In the genomic region with DNA sequence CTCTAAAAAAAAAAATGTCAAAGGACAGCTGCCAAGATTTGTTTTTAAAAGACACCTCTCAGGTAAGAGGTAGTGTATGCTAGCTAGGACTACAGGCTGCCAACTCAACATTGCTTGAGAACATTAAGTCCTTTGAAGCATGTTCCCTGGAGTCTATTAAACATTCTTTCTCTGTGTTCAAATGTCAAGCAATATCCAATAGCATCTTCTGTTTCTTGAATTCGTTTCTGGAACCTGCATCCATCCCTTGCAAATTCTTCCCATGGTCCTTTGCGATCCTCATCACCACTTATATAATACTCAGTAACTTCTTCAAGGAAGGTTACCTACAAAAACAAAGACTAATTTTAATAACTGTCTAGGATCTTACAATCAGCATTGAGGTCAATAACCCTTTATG, we compare ENCODE assay signal across 9 cellular contexts. TPM values are rescaled to one million over a fixed set of nuclear protein-coding genes. Genes with fewer than 3 reads are reported as not detected.
DNase-seq lines count a peak whose midpoint lies in the region; ATAC-seq and TF ChIP-seq lines count a peak whose summit lies in the region.
"Had no signal": no experiment of that assay in that cellular context is flagged by ENCODE, and none has a peak within 500 bp of the region (broad histone marks: within the 10 kb centered on the region; RNA-seq: fewer than 3 reads in every experiment).

No MANE protein-coding gene starts in this region.

- ATAC-seq in GM23338 (no peak), HG03354 (IDR thresholded peaks at IDR 0.05; ENCODE audit: poor library complexity, severe bottlenecking, unreplicated experiment) (no peak), GM19351 (IDR thresholded peaks at IDR 0.05; ENCODE audit: unreplicated experiment) (no peak), GM19035 (IDR thresholded peaks at IDR 0.05; ENCODE audit: unreplicated experiment) (no peak)

- H3K27ac ChIP-seq in ACC112 (ENCODE audit: low read depth, low read length) (no peak overlapping the region), GM23338 (ENCODE audit: low read depth) (no peak overlapping the region)

- H4K20me1 ChIP-seq in GM23338 (replicated peaks; ENCODE audit: insufficient read depth): peaks cover 75% of the 10 kb centered on the region

- H3K4me2 ChIP-seq in GM23338: 0 out of 2 replicates have a peak overlapping the region, but pooled peaks have one; percentile 84

- TF ChIP-seq CTCF in GM23338 (conservative IDR thresholded peaks at IDR 0.05; ENCODE audit: low read depth in 2 of 2): no peak
- no peak for TF ChIP-seq CTCF in mesothelial cell of epicardium (IDR thresholded peaks at IDR 0.05; ENCODE audit: unreplicated experiment)

- H3K4me3 ChIP-seq in ACC112 (ENCODE audit: low read depth, low read length) (peak overlapping the region; percentile 99), GM23338 (0 out of 2 replicates have a peak overlapping the region, but pooled peaks have one; percentile 97)

- H3K9me2 ChIP-seq in GM23338 (ENCODE audit: insufficient read depth): no peaks in the 10 kb centered on the region

- peak overlapping the region; percentile 94; the same call in 2 of the 3 replicates for H3K4me3 Mint-ChIP-seq in GM23338
- H3K4me3 Mint-ChIP-seq in mesothelial cell of epicardium: peak overlapping the region; percentile 0

- DNase-seq in GM23338 (ENCODE audit: low spot score): no peak
- peak; percentile 9 for DNase-seq in amniotic epithelial cell (ENCODE audit: low read depth)
- DNase-seq in mesothelial cell of epicardium (ENCODE audit: low spot score in 2 of 2, unreplicated experiment in 2 of 2): no peak
- DNase-seq in OCI-M2 (lab: John Stamatoyannopoulos, UW; ENCODE audit: unreplicated experiment): no peak
- DNase-seq: stimulated activated CD4-positive, alpha-beta T cell treated with anti-CD3 and anti-CD28 coated beads, Interleukin-15, amount 100 ng/mL, for 24 hours had no signal

- H3K36me3 ChIP-seq in ACC112 (ENCODE audit: insufficient read depth, low read length): peaks cover 55% of the 10 kb centered on the region
- peaks cover 24% of the 10 kb centered on the region for H3K36me3 ChIP-seq in GM23338 (ENCODE audit: insufficient read depth)

- H3K4me1 Mint-ChIP-seq in GM23338 (no peaks in the 10 kb centered on the region; the same call in 2 of the 3 replicates), mesothelial cell of epicardium (peaks cover 35% of the 10 kb centered on the region)

- H3K4me1 ChIP-seq in ACC112 (ENCODE audit: control insufficient read depth, insufficient read depth, low read length, unreplicated experiment): peaks cover 11% of the 10 kb centered on the region
- peaks cover 5% of the 10 kb centered on the region for H3K4me1 ChIP-seq in GM23338 (ENCODE audit: insufficient read depth)

- no peak overlapping the region for H2AFZ ChIP-seq in ACC112 (ENCODE audit: low read length, unreplicated experiment)
- H2AFZ ChIP-seq in GM23338: no peak overlapping the region

- no peak overlapping the region for H3K27ac Mint-ChIP-seq in GM23338
- H3K27ac Mint-ChIP-seq in mesothelial cell of epicardium: no peak overlapping the region

- no peaks in the 10 kb centered on the region for H3K27me3 ChIP-seq in ACC112 (ENCODE audit: insufficient read depth, low read length)
- H3K27me3 ChIP-seq in GM23338 (ENCODE audit: insufficient read depth): no peaks in the 10 kb centered on the region

- peaks cover 4% of the 10 kb centered on the region; the same call in 1 of the 2 replicates for H3F3A ChIP-seq in GM23338 (replicated peaks; ENCODE audit: low read depth)

- H3K79me2 ChIP-seq in ACC112 (ENCODE audit: control insufficient read depth, insufficient read depth, low read length, unreplicated experiment): peaks cover 85% of the 10 kb centered on the region
- peaks cover 78% of the 10 kb centered on the region for H3K79me2 ChIP-seq in GM23338 (replicated peaks; ENCODE audit: insufficient read depth)

- H3K9me3 Mint-ChIP-seq in GM23338: no peaks in the 10 kb centered on the region
- no peaks in the 10 kb centered on the region for H3K9me3 Mint-ChIP-seq in mesothelial cell of epicardium

- H3K36me3 Mint-ChIP-seq in GM23338 (ENCODE audit: low read depth) (peaks cover 65% of the 10 kb centered on the region), mesothelial cell of epicardium (peaks cover 5% of the 10 kb centered on the region)

- H3K27me3 Mint-ChIP-seq in GM23338 (ENCODE audit: insufficient read depth, low read depth, poor library complexity): peaks cover 7% of the 10 kb centered on the region
- no peaks in the 10 kb centered on the region for H3K27me3 Mint-ChIP-seq in mesothelial cell of epicardium (ENCODE audit: low read depth)

TF ChIP-seq in GM23338, 12 proteins besides CTCF, POLR2A, EP300 and RAD21:
- no peak for TF ChIP-seq JUNB (IDR thresholded peaks at IDR 0.05; ENCODE audit: unreplicated experiment)

RNA-seq across cellular contexts. Expression of gene PPP1R15B, which starts 5.6 kb away (rescaled TPM):
- total RNA-seq in GM23338 (2014; rRNA removed; shearing (Covaris generic)): 58.4 and 64.3 TPM in 2 replicates
- 16.3 and 17.3 TPM in 2 replicates for polyA plus RNA-seq in GM23338 (2016; fragmentation: Nextera tagmentation; extraction: Ambion mirVana)
- 56.2 to 57.5 TPM (median 57.5 TPM) in 3 replicates for total RNA-seq in mesothelial cell of epicardium

RNA-seq across cellular contexts. Expression of gene PLEKHA6, which starts 46.3 kb away (rescaled TPM):
- 4.3 and 6.2 TPM in 2 replicates for total RNA-seq in GM23338 (2014; rRNA removed; shearing (Covaris generic))
- polyA plus RNA-seq in GM23338 (2016; fragmentation: Nextera tagmentation; extraction: Ambion mirVana): 2.5 and 2.8 TPM in 2 replicates
- total RNA-seq in mesothelial cell of epicardium: 29.7 to 34.0 TPM (median 32.2 TPM) in 3 replicates
